Comparison of ENCODE assay signal across 8 cellular contexts in genomic region chr12:67355428-67356385, GRCh38.
A peak's percentile ranks its signal among the peaks of the same experiment; 100 is the strongest.
DNase-seq lines count a peak whose midpoint lies in the region; ATAC-seq, FAIRE-seq and TF ChIP-seq lines count a peak whose summit lies in the region.

No MANE protein-coding gene starts in this region.

- ATAC-seq in GM18858 (IDR thresholded peaks at IDR 0.05; ENCODE audit: unreplicated experiment): no peak

- peak; percentile 39 for TF ChIP-seq CTCF in GM10248 (IDR thresholded peaks at IDR 0.05; ENCODE audit: control extremely low read depth, extremely low read depth, low read depth, missing control alignments)

- peak; percentile 84 for FAIRE-seq in endometrium (lab: Jason Lieb, UNC)

- POLR2A ChIA-PET in GM10248 (lab: Yijun Ruan, JAX): interaction anchor here (0.6 to 0.7 kb wide), 2 partner anchors 292 to 590 kb away, joined by 3 to 10 read pairs; no protein-coding TSS in a partner anchor

- CTCF ChIA-PET in GM10248 (lab: Yijun Ruan, JAX): interaction anchor here (0.6 to 7.7 kb wide), 36 partner anchors 9 to 869 kb away, joined by 3 to 92 read pairs (median 4); partner anchors contain the start of gene CAND1

- peak; percentile 33 for DNase-seq in AG08396 (ENCODE audit: low spot score)
- DNase-seq in GM10248 (ENCODE audit: extremely low spot score): peak; percentile 28
- DNase-seq in M059J (ENCODE audit: low read depth): peak; percentile 62
- peak; percentile 60 for DNase-seq in RPMI7951 (ENCODE audit: low read depth)
- DNase-seq in middle frontal gyrus (ENCODE audit: extremely low spot score, low spot score): peak; percentile 46
- DNase-seq in activated CD4-positive, CD25-positive, alpha-beta regulatory T cell treated with anti-CD3 and anti-CD28 coated beads, Interleukin-2, amount 50 U/mL, for 72 hours: no peak
